ENCODE assay signal across 1 cellular context in the genomic region with DNA sequence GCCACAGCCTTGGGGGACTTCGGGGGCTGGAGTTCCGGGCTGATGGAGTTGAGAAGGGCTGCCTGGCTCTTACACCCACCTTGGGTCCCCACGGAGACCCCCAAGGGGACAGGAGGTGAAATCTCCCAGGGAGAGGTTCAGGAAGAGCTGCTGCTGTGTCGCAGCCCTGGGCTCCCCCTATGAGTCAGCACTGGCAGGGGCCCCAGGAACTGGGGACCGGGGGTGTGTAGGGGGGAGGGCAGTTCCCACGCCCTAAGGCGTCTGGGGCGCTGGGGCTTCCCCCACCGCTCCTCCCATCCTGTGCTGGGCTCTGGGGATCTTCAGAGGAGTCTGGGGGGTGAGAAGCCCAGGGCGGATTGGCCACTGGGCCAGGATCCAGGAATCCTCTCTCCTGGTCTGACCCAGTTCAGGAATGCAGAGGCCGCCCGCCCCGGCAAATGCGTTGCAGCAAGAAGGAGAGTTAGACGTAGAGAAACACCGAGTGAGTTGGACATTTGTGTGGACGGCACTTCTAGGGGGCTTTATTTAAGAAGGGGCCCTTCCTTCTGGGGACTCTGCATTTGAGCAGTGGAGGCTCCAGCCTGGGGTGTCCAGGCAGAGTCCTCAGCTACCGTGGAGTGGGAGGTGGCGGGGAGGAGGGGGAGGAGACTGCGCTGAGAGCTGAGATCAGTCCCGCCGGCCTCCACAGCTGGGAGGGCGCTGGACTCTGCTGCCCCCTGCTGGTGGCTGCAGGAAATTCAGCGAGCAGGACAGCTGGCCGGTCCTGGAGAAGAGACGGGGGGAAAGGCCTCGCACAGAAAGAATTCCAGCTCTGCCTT.
TF ChIP-seq lines count a peak whose summit lies in the region.

No MANE protein-coding gene starts in this region.

TF ChIP-seq in HEK293, 187 proteins besides CTCF, POLR2A, EP300 and RAD21 (continued from another document):
- TF ChIP-seq, protein P1, sequence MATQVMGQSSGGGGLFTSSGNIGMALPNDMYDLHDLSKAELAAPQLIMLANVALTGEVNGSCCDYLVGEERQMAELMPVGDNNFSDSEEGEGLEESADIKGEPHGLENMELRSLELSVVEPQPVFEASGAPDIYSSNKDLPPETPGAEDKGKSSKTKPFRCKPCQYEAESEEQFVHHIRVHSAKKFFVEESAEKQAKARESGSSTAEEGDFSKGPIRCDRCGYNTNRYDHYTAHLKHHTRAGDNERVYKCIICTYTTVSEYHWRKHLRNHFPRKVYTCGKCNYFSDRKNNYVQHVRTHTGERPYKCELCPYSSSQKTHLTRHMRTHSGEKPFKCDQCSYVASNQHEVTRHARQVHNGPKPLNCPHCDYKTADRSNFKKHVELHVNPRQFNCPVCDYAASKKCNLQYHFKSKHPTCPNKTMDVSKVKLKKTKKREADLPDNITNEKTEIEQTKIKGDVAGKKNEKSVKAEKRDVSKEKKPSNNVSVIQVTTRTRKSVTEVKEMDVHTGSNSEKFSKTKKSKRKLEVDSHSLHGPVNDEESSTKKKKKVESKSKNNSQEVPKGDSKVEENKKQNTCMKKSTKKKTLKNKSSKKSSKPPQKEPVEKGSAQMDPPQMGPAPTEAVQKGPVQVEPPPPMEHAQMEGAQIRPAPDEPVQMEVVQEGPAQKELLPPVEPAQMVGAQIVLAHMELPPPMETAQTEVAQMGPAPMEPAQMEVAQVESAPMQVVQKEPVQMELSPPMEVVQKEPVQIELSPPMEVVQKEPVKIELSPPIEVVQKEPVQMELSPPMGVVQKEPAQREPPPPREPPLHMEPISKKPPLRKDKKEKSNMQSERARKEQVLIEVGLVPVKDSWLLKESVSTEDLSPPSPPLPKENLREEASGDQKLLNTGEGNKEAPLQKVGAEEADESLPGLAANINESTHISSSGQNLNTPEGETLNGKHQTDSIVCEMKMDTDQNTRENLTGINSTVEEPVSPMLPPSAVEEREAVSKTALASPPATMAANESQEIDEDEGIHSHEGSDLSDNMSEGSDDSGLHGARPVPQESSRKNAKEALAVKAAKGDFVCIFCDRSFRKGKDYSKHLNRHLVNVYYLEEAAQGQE (tag by site-specific recombination; IDR thresholded peaks at IDR 0.05) = 0 out of 2 replicates have a peak, but pooled peaks have one; percentile 13
- TF ChIP-seq IKZF3 (tag by site-specific recombination; IDR thresholded peaks at IDR 0.05) (no peak), ZXDB (tag by site-specific recombination; IDR thresholded peaks at IDR 0.05) (peak; percentile 70)
